23 cellular contexts compared by ENCODE assay signal in genomic region chr22:41813726-41814410, GRCh38. TPM values are rescaled to one million over a fixed set of nuclear protein-coding genes. Genes with fewer than 3 reads are reported as not detected.
DNase-seq lines count a peak whose midpoint lies in the region; ATAC-seq and TF ChIP-seq lines count a peak whose summit lies in the region.
"Had no signal": no experiment of that assay in that cellular context is flagged by ENCODE, and none has a peak within 500 bp of the region (broad histone marks: within the 10 kb centered on the region; RNA-seq: fewer than 3 reads in every experiment).

No MANE protein-coding gene starts in this region.

- no peak overlapping the region for H3K4me3 ChIP-seq in mammary epithelial cell (replicated peaks in 1 of 3; ENCODE audit: insufficient read depth in 1 of 3, low read depth in 2 of 3, low read length in 3 of 3)
- H3K4me3 ChIP-seq: MG63, PC-9 had no signal

- in situ Hi-C loops in mammary epithelial cell (cut with MboI; ENCODE audit: low sequenced_read_pairs in 2 of 2), result no loop called here

- no peak for TF ChIP-seq CTCF in RWPE1 (conservative IDR thresholded peaks at IDR 0.05; ENCODE audit: low read depth)
- TF ChIP-seq CTCF in mammary epithelial cell (conservative IDR thresholded peaks at IDR 0.05 in 1 of 2, IDR thresholded peaks at IDR 0.05 in 1 of 2; ENCODE audit: extremely low read depth in 1 of 2, insufficient read depth in 1 of 2, low read depth in 1 of 2, low read length in 2 of 2), result no peak

- no peaks in the 10 kb centered on the region for H3K27me3 ChIP-seq in mammary epithelial cell (ENCODE audit: insufficient read depth, low read length)
- H3K27me3 ChIP-seq: MG63 had no signal

- H3K9ac ChIP-seq in mammary epithelial cell (ENCODE audit: insufficient read depth, low read length), result no peak overlapping the region

- ATAC-seq in central memory CD8-positive, alpha-beta T cell (replicated peaks; ENCODE audit: extremely low read depth, poor library complexity, severe bottlenecking), result no peak
- ATAC-seq in GM19035 (IDR thresholded peaks at IDR 0.05; ENCODE audit: unreplicated experiment), result no peak

- 98% methylated on average over 7 of the region's 9 CpGs for WGBS in mammary epithelial cell (ENCODE audit: low coverage, missing lambda C conversion rate)

- dilution Hi-C loops in mammary epithelial cell (cut with HindIII; ENCODE audit: low sequenced_read_pairs), result no loop called here

- H3K27ac ChIP-seq in RWPE1, result peak overlapping the region; percentile 15
- no peak overlapping the region for H3K27ac ChIP-seq in mammary epithelial cell (ENCODE audit: insufficient read depth, low read depth, low read length)
- H3K27ac ChIP-seq: PC-9 had no signal

- intact Hi-C loops in mammary epithelial cell (cut with micrococcal nuclease), result no loop called here

- H3K27ac Mint-ChIP-seq in central memory CD8-positive, alpha-beta T cell (ENCODE audit: low read depth), result peak overlapping the region; percentile 59
- H3K27ac Mint-ChIP-seq: B cell had no signal

- DNase-seq in ELR (ENCODE audit: low read depth) (peak; percentile 27), RWPE1 (ENCODE audit: low spot score) (no peak), mammary epithelial cell (no peak), NCI-H524 treated with DMSO at 0.1 percent for 48 hours (lab: John Stamatoyannopoulos, UW) (no peak), C1 segment of cervical spinal cord (lab: John Stamatoyannopoulos, UW) (no peak)
- no peak for DNase-seq in central memory CD8-positive, alpha-beta T cell (ENCODE audit: low spot score in 2 of 2)
- DNase-seq: CD8-positive, alpha-beta memory T cell; DMS79 treated with DMSO at 0.1 percent for 48 hours; H7; KBM-7; MG63; NCI-H1105 treated with DMSO at 0.1 percent for 48 hours; NCI-H2029; NCI-H446; NCI-H526; NCI-H82; NK-92 treated with Interleukin-12 subunit alpha and Interleukin-12 subunit beta, amount 100 ng/mL, for 24 hours; PC-9; RPMI8226; SHP77 treated with DMSO at 0.1 percent for 48 hours had no signal

- peaks cover 17% of the 10 kb centered on the region for H3K36me3 Mint-ChIP-seq in central memory CD8-positive, alpha-beta T cell (ENCODE audit: insufficient read depth)

- H3K9me3 ChIP-seq in mammary epithelial cell (replicated peaks; ENCODE audit: insufficient read depth, low read length), result no peaks in the 10 kb centered on the region
- H3K9me3 ChIP-seq: MG63 had no signal

- H3K79me2 ChIP-seq in mammary epithelial cell (ENCODE audit: insufficient read depth, low read length), result no peaks in the 10 kb centered on the region

- H3K9me3 Mint-ChIP-seq in central memory CD8-positive, alpha-beta T cell, result no peaks in the 10 kb centered on the region
- H3K9me3 Mint-ChIP-seq: CD8-positive, alpha-beta memory T cell had no signal

- POLR2A ChIA-PET in RWPE1 (lab: Yijun Ruan, JAX; ENCODE audit: low non-redundant PET), result no interaction called here

- peaks cover 6% of the 10 kb centered on the region for H3K4me1 Mint-ChIP-seq in central memory CD8-positive, alpha-beta T cell
- H3K4me1 Mint-ChIP-seq: B cell, CD14-positive monocyte had no signal

- H3K4me2 ChIP-seq in mammary epithelial cell (ENCODE audit: insufficient read depth, low read depth, low read length), result no peak overlapping the region
- H3K4me2 ChIP-seq: PC-9 had no signal

- no peak overlapping the region for H3K4me3 Mint-ChIP-seq in central memory CD8-positive, alpha-beta T cell
- H3K4me3 Mint-ChIP-seq: B cell; CD14-positive monocyte; CD8-positive, alpha-beta memory T cell had no signal

- H2AFZ ChIP-seq in mammary epithelial cell (ENCODE audit: low read depth, low read length), result no peak overlapping the region
- H2AFZ ChIP-seq: PC-9 had no signal

- H4K20me1 ChIP-seq in mammary epithelial cell (ENCODE audit: insufficient read depth, low read length), result no peaks in the 10 kb centered on the region

- peaks cover 3% of the 10 kb centered on the region for H3K36me3 ChIP-seq in mammary epithelial cell (ENCODE audit: insufficient read depth, low read length)
- H3K36me3 ChIP-seq: MG63 had no signal

- CTCF ChIA-PET in RWPE1 (lab: Yijun Ruan, JAX), result interaction anchor here (1.1 kb wide), 1 partner anchor 117 kb away, joined by 3 read pairs; no protein-coding TSS in a partner anchor
- CTCF ChIA-PET in mammary epithelial cell (lab: Charles Lee; ENCODE audit: low non-redundant PET), result no interaction called here

- H3K27me3 Mint-ChIP-seq in central memory CD8-positive, alpha-beta T cell, result no peaks in the 10 kb centered on the region
- H3K27me3 Mint-ChIP-seq: B cell; CD8-positive, alpha-beta memory T cell had no signal

- no peaks in the 10 kb centered on the region for H3K4me1 ChIP-seq in mammary epithelial cell (ENCODE audit: insufficient read depth, low read length)

- BruUV-seq in mammary epithelial cell (replicated peaks; lab: Mats Ljungman, UMichigan), result no TSS peak

RNA-seq across cellular contexts. Expression of gene CCDC134, which starts 13.4 kb away (rescaled TPM):
- 10 to 100 TPM in 1 of 2 donors, 1 to 10 TPM in 1; 9.4 to 10.5 TPM for total RNA-seq in mammary epithelial cell
- 7.3 TPM for polyA plus RNA-seq in mammary epithelial cell
- polyA minus RNA-seq in mammary epithelial cell, result 3.7 TPM

RNA-seq across cellular contexts. Expression of gene SREBF2, which starts 19.0 kb away (rescaled TPM):
- total RNA-seq in mammary epithelial cell, result 100 to 1,000 TPM; 100 to 131 TPM
- polyA plus RNA-seq in mammary epithelial cell, result 61.6 TPM
- polyA minus RNA-seq in mammary epithelial cell, result 220 TPM
